23 cellular contexts compared by ENCODE assay signal in the genomic region with DNA sequence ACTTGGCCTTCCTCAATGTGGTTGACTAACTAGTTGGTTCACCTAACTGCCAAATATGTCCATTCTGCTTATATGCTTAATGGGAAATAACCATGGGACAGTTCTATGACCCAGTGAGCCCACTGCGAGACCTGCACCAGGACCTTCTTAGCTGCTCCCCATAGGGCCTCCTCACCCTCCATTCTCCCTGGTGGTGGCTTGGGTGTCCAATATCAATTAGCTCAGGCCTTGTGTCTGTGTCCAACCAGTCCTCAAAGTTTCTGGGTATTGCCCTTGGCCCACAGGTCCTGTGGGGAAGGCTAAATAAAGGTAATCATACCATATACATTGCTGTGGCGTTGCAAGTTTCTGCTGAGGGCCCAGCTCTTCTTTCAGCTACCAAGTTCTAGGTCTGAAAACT.
"Had no signal": no experiment of that assay in that cellular context is flagged by ENCODE, and none has a peak within 500 bp of the region (broad histone marks: within the 10 kb centered on the region; RNA-seq: fewer than 3 reads in every experiment).

No MANE protein-coding gene starts in this region.

- H3K27me3 ChIP-seq: esophagus squamous epithelium, gastrocnemius medialis, heart right ventricle, left lung had no signal

- H3K4me3 Mint-ChIP-seq: dendritic cell treated with granulocyte-macrophage colony-stimulating factor and Interleukin-4, amounts not matched to agents 40 ng/mL and 50 ng/mL, for 4 days; effector memory CD8-positive, alpha-beta T cell; mesothelial cell of epicardium had no signal

- H3K27me3 Mint-ChIP-seq: dendritic cell treated with granulocyte-macrophage colony-stimulating factor and Interleukin-4, amounts not matched to agents 40 ng/mL and 50 ng/mL, for 4 days had no signal

- H3K36me3 ChIP-seq: esophagus squamous epithelium, gastrocnemius medialis, heart right ventricle, left lung, lower lobe of right lung had no signal

- DNase-seq: cortex of kidney; effector CD8-positive, alpha-beta T cell; effector memory CD8-positive, alpha-beta T cell; esophagus squamous epithelium; foreskin fibroblast; foreskin melanocyte; gastrocnemius medialis; glutamatergic neuron; head of caudate nucleus; heart right ventricle; hippocampal formation; left cardiac atrium; left lung; left ventricle myocardium superior; lower lobe of right lung; mesenchymal stem cell; mucosa of descending colon had no signal

- ATAC-seq: effector memory CD8-positive, alpha-beta T cell; gastrocnemius medialis; heart right ventricle; left cardiac atrium; left lung; left ventricle myocardium superior; lower lobe of right lung had no signal

- H3K4me1 ChIP-seq: gastrocnemius medialis had no signal

- H3K27ac Mint-ChIP-seq: dendritic cell treated with granulocyte-macrophage colony-stimulating factor and Interleukin-4, amounts not matched to agents 40 ng/mL and 50 ng/mL, for 4 days; effector memory CD8-positive, alpha-beta T cell; mesothelial cell of epicardium had no signal

- H3K27ac ChIP-seq: esophagus squamous epithelium, gastrocnemius medialis, heart right ventricle, left lung, lower lobe of right lung had no signal

- H3K9me3 ChIP-seq: esophagus squamous epithelium, gastrocnemius medialis, left lung, lower lobe of right lung, mucosa of descending colon had no signal

- FAIRE-seq: colon, endothelial cell of umbilical vein, islet of Langerhans, keratinocyte had no signal

- H3K9me3 Mint-ChIP-seq: dendritic cell treated with granulocyte-macrophage colony-stimulating factor and Interleukin-4, amounts not matched to agents 40 ng/mL and 50 ng/mL, for 4 days; effector memory CD8-positive, alpha-beta T cell had no signal

- H3K4me3 ChIP-seq: esophagus squamous epithelium, gastrocnemius medialis, heart right ventricle, left lung, lower lobe of right lung, mucosa of descending colon had no signal

- H3K36me3 Mint-ChIP-seq: mesothelial cell of epicardium had no signal
